In the genomic region with DNA sequence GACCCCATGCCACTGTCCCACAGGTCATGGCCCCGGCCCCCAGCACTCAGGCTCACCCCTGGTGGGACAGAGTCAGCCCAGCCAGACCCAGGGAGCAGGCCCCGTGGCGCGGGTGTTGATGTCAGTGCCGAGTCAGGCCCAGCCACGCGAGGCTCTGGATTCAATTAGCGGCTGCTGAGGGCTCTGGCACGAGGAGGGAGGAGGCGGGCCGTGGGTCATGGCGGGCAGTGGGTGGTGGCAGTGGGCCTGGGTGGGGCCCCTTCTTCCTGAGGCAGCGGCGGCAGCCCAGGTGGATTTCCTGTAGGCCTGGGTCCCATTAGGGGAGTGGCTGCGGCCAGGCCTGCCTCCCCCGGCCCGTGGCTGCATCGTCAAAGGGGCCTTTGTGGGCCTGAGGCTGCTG, we compare ENCODE assay signal across 15 cellular contexts. TPM values are rescaled to one million over a fixed set of nuclear protein-coding genes. Genes with fewer than 3 reads are reported as not detected.
DNase-seq lines count a peak whose midpoint lies in the region; ATAC-seq, FAIRE-seq and TF ChIP-seq lines count a peak whose summit lies in the region.
"Had no signal": no experiment of that assay in that cellular context is flagged by ENCODE, and none has a peak within 500 bp of the region (broad histone marks: within the 10 kb centered on the region; RNA-seq: fewer than 3 reads in every experiment).

No MANE protein-coding gene starts in this region.

- ATAC-seq in left ventricle myocardium superior (peak; percentile 5), thoracic aorta (ENCODE audit: insufficient number of reproducible peaks, low FRiP score, low read depth) (no peak), GM21515 (IDR thresholded peaks at IDR 0.05; ENCODE audit: unreplicated experiment) (no peak)

- peak; percentile 95 for DNase-seq in GM23248
- peak; percentile 65 for DNase-seq in left ventricle myocardium superior
- no peak for DNase-seq in thoracic aorta (ENCODE audit: low spot score)
- no peak for DNase-seq in activated CD4-positive, alpha-beta T cell treated with anti-CD3 and anti-CD28 coated beads for 4 hours
- DNase-seq in kidney = no peak
- DNase-seq in NOMO-1 (lab: John Stamatoyannopoulos, UW; ENCODE audit: unreplicated experiment in 2 of 2) = no peak
- DNase-seq: activated CD8-positive, alpha-beta memory T cell treated with anti-CD3 and anti-CD28 coated beads, Interleukin-2, amount 50 U/mL, for 4 hours; CD4-positive, alpha-beta memory T cell; cerebellar nuclear complex; NCI-H2081 treated with DMSO at 0.1 percent for 48 hours; NK-92 treated with Interleukin-12 subunit alpha and Interleukin-12 subunit beta, amount 100 ng/mL, for 24 hours had no signal

- no peak for FAIRE-seq in kidney (lab: Jason Lieb, UNC)
- FAIRE-seq: H1 had no signal

- H3F3A ChIP-seq in GM23248 (ENCODE audit: insufficient read depth) = peaks cover 48% of the 10 kb centered on the region

- no peaks in the 10 kb centered on the region for H4K20me1 ChIP-seq in GM23248 (ENCODE audit: insufficient read depth)

- peaks cover 66% of the 10 kb centered on the region for H3K4me1 ChIP-seq in GM23248 (ENCODE audit: insufficient read depth)
- H3K4me1 ChIP-seq in thoracic aorta (ENCODE audit: control insufficient read depth in 1 of 2, low read depth in 2 of 2) = peaks cover 68 to 100% of the 10 kb centered on the region in 2 donors
- H3K4me1 ChIP-seq in kidney (ENCODE audit: control insufficient read depth in 1 of 2, insufficient read depth in 1 of 2, low read depth in 1 of 2, low read length in 2 of 2) = peaks cover 9 to 41% of the 10 kb centered on the region in 2 donors

- TF ChIP-seq CTCF in thoracic aorta (IDR thresholded peaks at IDR 0.05) (no peak), kidney (IDR thresholded peaks at IDR 0.05; ENCODE audit: borderline replicate concordance, extremely low read depth, insufficient read depth) (no peak)

- H3K9me3 ChIP-seq in GM23248 (ENCODE audit: low read depth) = no peaks in the 10 kb centered on the region
- H3K9me3 ChIP-seq in thoracic aorta = no peaks in the 10 kb centered on the region
- no peaks in the 10 kb centered on the region for H3K9me3 ChIP-seq in kidney (ENCODE audit: control insufficient read depth in 1 of 2, low read length in 2 of 2)

- H3K9ac ChIP-seq in GM23248 (peak overlapping the region; percentile 70), kidney (ENCODE audit: low read length in 2 of 2) (no peak overlapping the region)

- 4 to 6% methylated on average over 13 to 18 of the region's 18 CpGs for WGBS in GM23248 (ENCODE audit: low coverage in 1 of 2, low lambda C conversion rate in 2 of 2, missing lambda C conversion rate in 2 of 2), 2 experiments

- H3K4me2 ChIP-seq in GM23248 (ENCODE audit: unreplicated experiment) = no peak overlapping the region

- H3K27ac ChIP-seq in GM23248 = peak overlapping the region; percentile 90
- H3K27ac ChIP-seq in angular gyrus (ENCODE audit: low read depth, low read length) = peak overlapping the region; percentile 40
- peak overlapping the region; percentile 94 to 99 for H3K27ac ChIP-seq in thoracic aorta
- H3K27ac ChIP-seq in kidney (ENCODE audit: low read depth in 2 of 2, low read length in 2 of 2) = no peak overlapping the region
- H3K27ac ChIP-seq: VCaP had no signal

- H3K36me3 ChIP-seq in GM23248 (ENCODE audit: low read depth) (peaks cover 7% of the 10 kb centered on the region; the same call in 1 of the 2 replicates), thoracic aorta (peaks cover 26% of the 10 kb centered on the region), kidney (ENCODE audit: control insufficient read depth in 1 of 2, insufficient read depth in 2 of 2, low read length in 2 of 2) (peaks cover 2 to 4% of the 10 kb centered on the region in 2 donors)

- in situ Hi-C loops in GM23248 (cut with MboI) = no loop called here

- no peak overlapping the region for H2AFZ ChIP-seq in GM23248

- intact Hi-C loops in left ventricle myocardium superior (cut with micrococcal nuclease) (no loop called here), kidney (cut with DNase I) (no loop called here)

- H3K4me3 ChIP-seq in GM23248 (no peak overlapping the region), thoracic aorta (no peak overlapping the region), kidney (ENCODE audit: low read length in 2 of 2) (no peak overlapping the region)

- H3K79me2 ChIP-seq in GM23248 (ENCODE audit: insufficient read depth) = peaks cover 23% of the 10 kb centered on the region

- no peaks in the 10 kb centered on the region for H3K9me2 ChIP-seq in GM23248 (ENCODE audit: insufficient read depth)

- H3K27me3 ChIP-seq in GM23248 (replicated peaks; ENCODE audit: insufficient read depth) (no peaks in the 10 kb centered on the region), thoracic aorta (replicated peaks; ENCODE audit: insufficient read depth) (no peaks in the 10 kb centered on the region)

RNA-seq across cellular contexts. Expression of a gene that starts 12.8 kb away (rescaled TPM):
- total RNA-seq in GM23248 (2014; rRNA removed; shearing (Covaris generic)) = 223 and 234 TPM in 2 replicates
- polyA plus RNA-seq in GM23248 (2016; fragmentation: Nextera tagmentation; extraction: Ambion mirVana) (160 and 169 TPM in 2 replicates), kidney (ENCODE audit: insufficient read depth, low read depth, low replicate concordance) (75.7 TPM)
- total RNA-seq in left ventricle myocardium superior (4.3 TPM), thoracic aorta (100 to 1,000 TPM; 197 to 217 TPM), kidney (82.7 TPM)

RNA-seq across cellular contexts. Expression of a gene that starts 31.9 kb away (rescaled TPM):
- 13.2 and 27.7 TPM in 2 replicates for total RNA-seq in GM23248 (2014; rRNA removed; shearing (Covaris generic))
- polyA plus RNA-seq in GM23248 (2016; fragmentation: Nextera tagmentation; extraction: Ambion mirVana) (5.9 and 7.3 TPM in 2 replicates), kidney (ENCODE audit: insufficient read depth, low read depth, low replicate concordance) (9.8 TPM)
- total RNA-seq in left ventricle myocardium superior (10.1 TPM), thoracic aorta (10 to 100 TPM; 71.1 to 79.1 TPM), kidney (50.1 TPM)

RNA-seq across cellular contexts. Expression of a gene that starts 33.4 kb away (rescaled TPM):
- total RNA-seq in GM23248 (2014; rRNA removed; shearing (Covaris generic)) = 20.4 and 33.0 TPM in 2 replicates
- polyA plus RNA-seq in GM23248 (2016; fragmentation: Nextera tagmentation; extraction: Ambion mirVana) (74.5 and 78.9 TPM in 2 replicates), kidney (ENCODE audit: insufficient read depth, low read depth, low replicate concordance) (61.1 TPM)
- total RNA-seq in left ventricle myocardium superior (70.0 TPM), thoracic aorta (10 to 100 TPM; 18.4 to 21.1 TPM), kidney (29.4 TPM)

RNA-seq across cellular contexts. Expression of a gene that starts 41.2 kb away (rescaled TPM):
- total RNA-seq in GM23248 (2014; rRNA removed; shearing (Covaris generic)) = 43.9 and 47.2 TPM in 2 replicates
- polyA plus RNA-seq in GM23248 (2016; fragmentation: Nextera tagmentation; extraction: Ambion mirVana) (50.9 and 51.0 TPM in 2 replicates), kidney (ENCODE audit: insufficient read depth, low read depth, low replicate concordance) (49.4 TPM)
- total RNA-seq in left ventricle myocardium superior (83.9 TPM), thoracic aorta (10 to 100 TPM; 35.2 to 52.2 TPM), kidney (41.1 TPM)

Comparison
In these comparisons a context has a peak if more than half of its experiments do, and no peak if none do; other contexts are left out.
1. DNase-seq: peak in GM23248 (single experiment) and left ventricle myocardium superior (single experiment); none in thoracic aorta (single experiment), activated CD4-positive, alpha-beta T cell treated with anti-CD3 and anti-CD28 coated beads for 4 hours (0 of 2), kidney (single experiment) and NOMO-1 (0 of 2).
2. H3K27ac ChIP-seq: peak in GM23248 (single experiment), angular gyrus (single experiment) and thoracic aorta (2 of 2); none in kidney (0 of 2).
3. RNA of a gene that starts 12.8 kb away (total RNA-seq): 223 to 234 TPM in GM23248, 197 to 217 TPM in thoracic aorta and 82.7 TPM in kidney (single experiment); 4.3 TPM in left ventricle myocardium superior (single experiment); every median in the first group is over 10 times any median in the second.